Comparison of ENCODE assay signal across 27 cellular contexts in genomic region chr10:64159910-64160872, GRCh38.
"Had no signal": no experiment of that assay in that cellular context is flagged by ENCODE, and none has a peak within 500 bp of the region (broad histone marks: within the 10 kb centered on the region; RNA-seq: fewer than 3 reads in every experiment).

No MANE protein-coding gene starts in this region.

- H3K9me3 ChIP-seq: adrenal gland, breast epithelium, SJSA1 had no signal

- H3K27ac Mint-ChIP-seq: activated CD8-positive, alpha-beta T cell treated with anti-CD3 and anti-CD28 coated beads, Interleukin-2, amount 10 ng/mL, durations not matched to agents 7 days and 5 days; activated naive CD8-positive, alpha-beta T cell treated with anti-CD3 and anti-CD28 coated beads, Interleukin-2, amount 10 ng/mL, durations not matched to agents 7 days and 5 days; IgD-negative memory B cell; T-helper 2 cell treated with Interferon-gamma antibody and Interleukin-4, amounts not matched to agents 5 μg/mL and 100 μg/mL, for 36 hours; WTC11 had no signal

- H3K36me3 Mint-ChIP-seq: activated naive CD8-positive, alpha-beta T cell treated with anti-CD3 and anti-CD28 coated beads, Interleukin-2, amount 10 ng/mL, durations not matched to agents 7 days and 5 days; IgD-negative memory B cell; WTC11 had no signal

- H3K4me3 Mint-ChIP-seq: activated CD8-positive, alpha-beta T cell treated with anti-CD3 and anti-CD28 coated beads, Interleukin-2, amount 10 ng/mL, durations not matched to agents 7 days and 5 days; activated naive CD8-positive, alpha-beta T cell treated with anti-CD3 and anti-CD28 coated beads, Interleukin-2, amount 10 ng/mL, durations not matched to agents 7 days and 5 days; IgD-negative memory B cell; T-helper 2 cell treated with Interferon-gamma antibody and Interleukin-4, amounts not matched to agents 5 μg/mL and 100 μg/mL, for 36 hours; WTC11 had no signal

- H3K9me3 Mint-ChIP-seq: activated naive CD8-positive, alpha-beta T cell treated with anti-CD3 and anti-CD28 coated beads, Interleukin-2, amount 10 ng/mL, durations not matched to agents 7 days and 5 days; T-helper 2 cell treated with Interferon-gamma antibody and Interleukin-4, amounts not matched to agents 5 μg/mL and 100 μg/mL, for 36 hours; WTC11 had no signal

- H3K36me3 ChIP-seq: adrenal gland, breast epithelium, SJSA1 had no signal

- DNase-seq: activated CD4-positive, alpha-beta T cell treated with anti-CD3 and anti-CD28 coated beads for 48 hours; activated CD4-positive, alpha-beta T cell treated with anti-CD3 and anti-CD28 coated beads, Interleukin-2, amount 50 U/mL, for 4 hours; activated CD4-positive, CD25-positive, alpha-beta regulatory T cell treated with anti-CD3 and anti-CD28 coated beads, Interleukin-2, amount 50 U/mL, for 72 hours; activated CD8-positive, alpha-beta memory T cell treated with anti-CD3 and anti-CD28 coated beads, Interleukin-2, amount 50 U/mL, for 48 hours; activated CD8-positive, alpha-beta T cell treated with anti-CD3 and anti-CD28 coated beads, Interleukin-2, amount 10 ng/mL, durations not matched to agents 7 days and 5 days; activated naive CD4-positive, alpha-beta T cell treated with anti-CD3 and anti-CD28 coated beads, Interleukin-2, amount 50 U/mL, for 16 hours; activated naive CD8-positive, alpha-beta T cell treated with anti-CD3 and anti-CD28 coated beads, Interleukin-2, amount 10 ng/mL, durations not matched to agents 7 days and 5 days; activated T-cell treated with anti-CD3 and anti-CD28 coated beads, Interleukin-2, amount 50 U/mL, for 1 hour; anterior cingulate cortex; KG1; NCI-H1048; NCI-H146; NCI-H187 treated with DMSO at 0.1 percent for 48 hours; NCI-H2081 treated with DMSO at 0.1 percent for 48 hours; NCI-H446 treated with DMSO at 0.1 percent for 48 hours; NCI-H524 treated with DMSO at 0.1 percent for 48 hours; NCI-H748 treated with DMSO at 0.1 percent for 48 hours; RPMI8226; SHP77; SW 1271 had no signal

- H3K27me3 ChIP-seq: adrenal gland, breast epithelium, SJSA1 had no signal

- H3K4me1 ChIP-seq: breast epithelium, SJSA1 had no signal

- H3K27ac ChIP-seq: adrenal gland, breast epithelium, SJSA1 had no signal

- ATAC-seq: activated CD8-positive, alpha-beta T cell treated with anti-CD3 and anti-CD28 coated beads, Interleukin-2, amount 10 ng/mL, durations not matched to agents 7 days and 5 days; SK-N-SH treated with all-trans-retinoic acid at 6 μM for 48 hours; WTC11 had no signal

- H3K4me1 Mint-ChIP-seq: activated naive CD8-positive, alpha-beta T cell treated with anti-CD3 and anti-CD28 coated beads, Interleukin-2, amount 10 ng/mL, durations not matched to agents 7 days and 5 days; IgD-negative memory B cell; WTC11 had no signal

- H3K4me3 ChIP-seq: adrenal gland, breast epithelium, SJSA1 had no signal

- H3K27me3 Mint-ChIP-seq: IgD-negative memory B cell had no signal
